1 cellular context compared by ENCODE assay signal in the genomic region with DNA sequence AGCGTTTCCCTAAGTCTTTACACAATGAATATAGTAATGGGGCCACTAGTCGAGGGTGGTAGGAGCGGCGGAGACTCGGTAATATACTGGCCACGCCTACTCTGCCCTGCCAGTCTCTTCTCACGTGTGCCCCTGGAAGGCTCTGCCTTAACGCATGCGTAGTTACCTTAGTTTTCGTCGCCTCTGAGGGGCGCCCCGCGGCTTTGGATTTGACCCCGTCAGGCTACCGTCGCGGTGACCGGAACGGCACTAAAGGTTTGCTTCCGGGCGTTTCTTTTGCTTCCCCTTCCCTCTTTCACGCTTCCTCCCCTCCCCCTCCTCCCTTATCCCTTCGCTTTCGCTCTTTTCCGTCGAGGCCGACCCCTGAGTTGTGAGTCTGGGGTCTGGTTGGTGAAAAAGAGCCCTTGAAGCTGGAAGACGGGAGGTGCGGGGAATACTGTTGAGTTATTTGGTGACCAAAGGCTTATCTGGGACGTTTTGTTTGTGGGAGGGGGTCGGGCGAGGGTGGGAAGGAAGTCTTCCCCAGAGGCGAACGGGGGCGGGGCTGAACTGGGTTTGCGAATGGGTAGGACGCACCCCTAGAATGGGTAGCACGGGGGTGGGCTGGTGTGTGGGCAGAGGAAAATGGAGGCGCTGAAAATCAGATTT.
TF ChIP-seq lines count a peak whose summit lies in the region.

A gene (plus strand): TSS at position 270 of the 648 bp plus-strand sequence. CDS start 1,352 bp downstream, outside the sequence.

TF ChIP-seq in HEK293, 187 proteins besides CTCF, POLR2A, EP300 and RAD21 (continued from another document and continues in another):
- TF ChIP-seq, protein P1, sequence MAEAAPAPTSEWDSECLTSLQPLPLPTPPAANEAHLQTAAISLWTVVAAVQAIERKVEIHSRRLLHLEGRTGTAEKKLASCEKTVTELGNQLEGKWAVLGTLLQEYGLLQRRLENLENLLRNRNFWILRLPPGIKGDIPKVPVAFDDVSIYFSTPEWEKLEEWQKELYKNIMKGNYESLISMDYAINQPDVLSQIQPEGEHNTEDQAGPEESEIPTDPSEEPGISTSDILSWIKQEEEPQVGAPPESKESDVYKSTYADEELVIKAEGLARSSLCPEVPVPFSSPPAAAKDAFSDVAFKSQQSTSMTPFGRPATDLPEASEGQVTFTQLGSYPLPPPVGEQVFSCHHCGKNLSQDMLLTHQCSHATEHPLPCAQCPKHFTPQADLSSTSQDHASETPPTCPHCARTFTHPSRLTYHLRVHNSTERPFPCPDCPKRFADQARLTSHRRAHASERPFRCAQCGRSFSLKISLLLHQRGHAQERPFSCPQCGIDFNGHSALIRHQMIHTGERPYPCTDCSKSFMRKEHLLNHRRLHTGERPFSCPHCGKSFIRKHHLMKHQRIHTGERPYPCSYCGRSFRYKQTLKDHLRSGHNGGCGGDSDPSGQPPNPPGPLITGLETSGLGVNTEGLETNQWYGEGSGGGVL (tag by site-specific recombination; IDR thresholded peaks at IDR 0.05) = peak; percentile 78
- peak; percentile 22; the same call in 1 of the 2 replicates for TF ChIP-seq ZNF2 (tag by site-specific recombination; IDR thresholded peaks at IDR 0.05)
- TF ChIP-seq ZNF175 (tag by site-specific recombination; IDR thresholded peaks at IDR 0.05) = no peak
- TF ChIP-seq ZEB2 (tag by site-specific recombination; IDR thresholded peaks at IDR 0.05) = peak; percentile 89
- TF ChIP-seq BCL11A (tag by site-specific recombination; IDR thresholded peaks at IDR 0.05; ENCODE audit: low read depth) = peak; percentile 87
- no peak for TF ChIP-seq ZNF133 (tag by site-specific recombination; IDR thresholded peaks at IDR 0.05)
- TF ChIP-seq ZNF155 (tag by site-specific recombination; IDR thresholded peaks at IDR 0.05) = no peak
- TF ChIP-seq, protein P2, sequence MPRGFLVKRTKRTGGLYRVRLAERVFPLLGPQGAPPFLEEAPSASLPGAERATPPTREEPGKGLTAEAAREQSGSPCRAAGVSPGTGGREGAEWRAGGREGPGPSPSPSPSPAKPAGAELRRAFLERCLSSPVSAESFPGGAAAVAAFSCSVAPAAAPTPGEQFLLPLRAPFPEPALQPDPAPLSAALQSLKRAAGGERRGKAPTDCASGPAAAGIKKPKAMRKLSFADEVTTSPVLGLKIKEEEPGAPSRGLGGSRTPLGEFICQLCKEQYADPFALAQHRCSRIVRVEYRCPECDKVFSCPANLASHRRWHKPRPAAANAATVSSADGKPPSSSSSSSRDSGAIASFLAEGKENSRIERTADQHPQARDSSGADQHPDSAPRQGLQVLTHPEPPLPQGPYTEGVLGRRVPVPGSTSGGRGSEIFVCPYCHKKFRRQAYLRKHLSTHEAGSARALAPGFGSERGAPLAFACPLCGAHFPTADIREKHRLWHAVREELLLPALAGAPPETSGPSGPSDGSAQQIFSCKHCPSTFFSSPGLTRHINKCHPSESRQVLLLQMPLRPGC (tag by site-specific recombination; IDR thresholded peaks at IDR 0.05) = peak; percentile 52; the same call in 1 of the 2 replicates
- no peak for TF ChIP-seq ZNF239 (tag by site-specific recombination; IDR thresholded peaks at IDR 0.05)
- no peak for TF ChIP-seq ZNF214 (tag by site-specific recombination; IDR thresholded peaks at IDR 0.05; ENCODE audit: borderline replicate concordance)
- TF ChIP-seq, protein P3, sequence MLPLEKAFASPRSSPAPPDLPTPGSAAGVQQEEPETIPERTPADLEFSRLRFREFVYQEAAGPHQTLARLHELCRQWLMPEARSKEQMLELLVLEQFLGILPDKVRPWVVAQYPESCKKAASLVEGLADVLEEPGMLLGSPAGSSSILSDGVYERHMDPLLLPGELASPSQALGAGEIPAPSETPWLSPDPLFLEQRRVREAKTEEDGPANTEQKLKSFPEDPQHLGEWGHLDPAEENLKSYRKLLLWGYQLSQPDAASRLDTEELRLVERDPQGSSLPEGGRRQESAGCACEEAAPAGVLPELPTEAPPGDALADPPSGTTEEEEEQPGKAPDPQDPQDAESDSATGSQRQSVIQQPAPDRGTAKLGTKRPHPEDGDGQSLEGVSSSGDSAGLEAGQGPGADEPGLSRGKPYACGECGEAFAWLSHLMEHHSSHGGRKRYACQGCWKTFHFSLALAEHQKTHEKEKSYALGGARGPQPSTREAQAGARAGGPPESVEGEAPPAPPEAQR (tag by site-specific recombination; IDR thresholded peaks at IDR 0.05) = no peak
- no peak for TF ChIP-seq ZNF830 (tag by site-specific recombination; IDR thresholded peaks at IDR 0.05; ENCODE audit: low read depth)
- peak; percentile 80 for TF ChIP-seq ZNF629 (tag by site-specific recombination; IDR thresholded peaks at IDR 0.05)
- no peak for TF ChIP-seq HOXD13 (CRISPR knock-in tag; IDR thresholded peaks at IDR 0.05; ENCODE audit: borderline replicate concordance)
- peak; percentile 84 for TF ChIP-seq KLF8 (tag by site-specific recombination; IDR thresholded peaks at IDR 0.05)
- TF ChIP-seq ZNF48 (tag by site-specific recombination; IDR thresholded peaks at IDR 0.05) = no peak
- TF ChIP-seq ZNF658 (tag by site-specific recombination; IDR thresholded peaks at IDR 0.05) = no peak
- TF ChIP-seq, protein P4, sequence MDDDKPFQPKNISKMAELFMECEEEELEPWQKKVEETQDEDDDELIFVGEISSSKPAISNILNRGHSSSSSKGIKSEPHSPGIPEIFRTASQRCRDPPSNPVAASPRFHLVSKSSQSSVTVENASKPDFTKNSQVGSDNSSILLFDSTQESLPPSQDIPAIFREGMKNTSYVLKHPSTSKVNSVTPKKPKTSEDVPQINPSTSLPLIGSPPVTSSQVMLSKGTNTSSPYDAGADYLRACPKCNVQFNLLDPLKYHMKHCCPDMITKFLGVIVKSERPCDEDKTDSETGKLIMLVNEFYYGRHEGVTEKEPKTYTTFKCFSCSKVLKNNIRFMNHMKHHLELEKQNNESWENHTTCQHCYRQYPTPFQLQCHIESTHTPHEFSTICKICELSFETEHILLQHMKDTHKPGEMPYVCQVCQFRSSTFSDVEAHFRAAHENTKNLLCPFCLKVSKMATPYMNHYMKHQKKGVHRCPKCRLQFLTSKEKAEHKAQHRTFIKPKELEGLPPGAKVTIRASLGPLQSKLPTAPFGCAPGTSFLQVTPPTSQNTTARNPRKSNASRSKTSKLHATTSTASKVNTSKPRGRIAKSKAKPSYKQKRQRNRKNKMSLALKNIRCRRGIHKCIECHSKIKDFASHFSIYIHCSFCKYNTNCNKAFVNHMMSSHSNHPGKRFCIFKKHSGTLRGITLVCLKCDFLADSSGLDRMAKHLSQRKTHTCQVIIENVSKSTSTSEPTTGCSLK (tag by site-specific recombination; IDR thresholded peaks at IDR 0.05) = no peak
- no peak; the same call in 1 of the 2 replicates for TF ChIP-seq ZNF76 (tag by site-specific recombination; IDR thresholded peaks at IDR 0.05; ENCODE audit: borderline replicate concordance, low read depth)
- TF ChIP-seq ZNF112 (tag by site-specific recombination; IDR thresholded peaks at IDR 0.05) = no peak
- TF ChIP-seq ZNF121 (tag by site-specific recombination; IDR thresholded peaks at IDR 0.05) = no peak
- TF ChIP-seq YY2 (tag by site-specific recombination; IDR thresholded peaks at IDR 0.05) = no peak
- TF ChIP-seq ZNF707 (tag by site-specific recombination; IDR thresholded peaks at IDR 0.05) = no peak
- TF ChIP-seq, protein P5, sequence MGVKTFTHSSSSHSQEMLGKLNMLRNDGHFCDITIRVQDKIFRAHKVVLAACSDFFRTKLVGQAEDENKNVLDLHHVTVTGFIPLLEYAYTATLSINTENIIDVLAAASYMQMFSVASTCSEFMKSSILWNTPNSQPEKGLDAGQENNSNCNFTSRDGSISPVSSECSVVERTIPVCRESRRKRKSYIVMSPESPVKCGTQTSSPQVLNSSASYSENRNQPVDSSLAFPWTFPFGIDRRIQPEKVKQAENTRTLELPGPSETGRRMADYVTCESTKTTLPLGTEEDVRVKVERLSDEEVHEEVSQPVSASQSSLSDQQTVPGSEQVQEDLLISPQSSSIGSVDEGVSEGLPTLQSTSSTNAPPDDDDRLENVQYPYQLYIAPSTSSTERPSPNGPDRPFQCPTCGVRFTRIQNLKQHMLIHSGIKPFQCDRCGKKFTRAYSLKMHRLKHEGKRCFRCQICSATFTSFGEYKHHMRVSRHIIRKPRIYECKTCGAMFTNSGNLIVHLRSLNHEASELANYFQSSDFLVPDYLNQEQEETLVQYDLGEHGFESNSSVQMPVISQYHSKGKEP (tag by site-specific recombination; IDR thresholded peaks at IDR 0.05) = no peak
- TF ChIP-seq ZNF521 (tag by site-specific recombination; IDR thresholded peaks at IDR 0.05) = no peak
- TF ChIP-seq, protein P6, sequence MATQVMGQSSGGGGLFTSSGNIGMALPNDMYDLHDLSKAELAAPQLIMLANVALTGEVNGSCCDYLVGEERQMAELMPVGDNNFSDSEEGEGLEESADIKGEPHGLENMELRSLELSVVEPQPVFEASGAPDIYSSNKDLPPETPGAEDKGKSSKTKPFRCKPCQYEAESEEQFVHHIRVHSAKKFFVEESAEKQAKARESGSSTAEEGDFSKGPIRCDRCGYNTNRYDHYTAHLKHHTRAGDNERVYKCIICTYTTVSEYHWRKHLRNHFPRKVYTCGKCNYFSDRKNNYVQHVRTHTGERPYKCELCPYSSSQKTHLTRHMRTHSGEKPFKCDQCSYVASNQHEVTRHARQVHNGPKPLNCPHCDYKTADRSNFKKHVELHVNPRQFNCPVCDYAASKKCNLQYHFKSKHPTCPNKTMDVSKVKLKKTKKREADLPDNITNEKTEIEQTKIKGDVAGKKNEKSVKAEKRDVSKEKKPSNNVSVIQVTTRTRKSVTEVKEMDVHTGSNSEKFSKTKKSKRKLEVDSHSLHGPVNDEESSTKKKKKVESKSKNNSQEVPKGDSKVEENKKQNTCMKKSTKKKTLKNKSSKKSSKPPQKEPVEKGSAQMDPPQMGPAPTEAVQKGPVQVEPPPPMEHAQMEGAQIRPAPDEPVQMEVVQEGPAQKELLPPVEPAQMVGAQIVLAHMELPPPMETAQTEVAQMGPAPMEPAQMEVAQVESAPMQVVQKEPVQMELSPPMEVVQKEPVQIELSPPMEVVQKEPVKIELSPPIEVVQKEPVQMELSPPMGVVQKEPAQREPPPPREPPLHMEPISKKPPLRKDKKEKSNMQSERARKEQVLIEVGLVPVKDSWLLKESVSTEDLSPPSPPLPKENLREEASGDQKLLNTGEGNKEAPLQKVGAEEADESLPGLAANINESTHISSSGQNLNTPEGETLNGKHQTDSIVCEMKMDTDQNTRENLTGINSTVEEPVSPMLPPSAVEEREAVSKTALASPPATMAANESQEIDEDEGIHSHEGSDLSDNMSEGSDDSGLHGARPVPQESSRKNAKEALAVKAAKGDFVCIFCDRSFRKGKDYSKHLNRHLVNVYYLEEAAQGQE (tag by site-specific recombination; IDR thresholded peaks at IDR 0.05) = no peak
- no peak for TF ChIP-seq ZFP41 (tag by site-specific recombination; IDR thresholded peaks at IDR 0.05; ENCODE audit: borderline replicate concordance)
- no peak for TF ChIP-seq ZNF169 (tag by site-specific recombination; IDR thresholded peaks at IDR 0.05)
- TF ChIP-seq, protein P7, sequence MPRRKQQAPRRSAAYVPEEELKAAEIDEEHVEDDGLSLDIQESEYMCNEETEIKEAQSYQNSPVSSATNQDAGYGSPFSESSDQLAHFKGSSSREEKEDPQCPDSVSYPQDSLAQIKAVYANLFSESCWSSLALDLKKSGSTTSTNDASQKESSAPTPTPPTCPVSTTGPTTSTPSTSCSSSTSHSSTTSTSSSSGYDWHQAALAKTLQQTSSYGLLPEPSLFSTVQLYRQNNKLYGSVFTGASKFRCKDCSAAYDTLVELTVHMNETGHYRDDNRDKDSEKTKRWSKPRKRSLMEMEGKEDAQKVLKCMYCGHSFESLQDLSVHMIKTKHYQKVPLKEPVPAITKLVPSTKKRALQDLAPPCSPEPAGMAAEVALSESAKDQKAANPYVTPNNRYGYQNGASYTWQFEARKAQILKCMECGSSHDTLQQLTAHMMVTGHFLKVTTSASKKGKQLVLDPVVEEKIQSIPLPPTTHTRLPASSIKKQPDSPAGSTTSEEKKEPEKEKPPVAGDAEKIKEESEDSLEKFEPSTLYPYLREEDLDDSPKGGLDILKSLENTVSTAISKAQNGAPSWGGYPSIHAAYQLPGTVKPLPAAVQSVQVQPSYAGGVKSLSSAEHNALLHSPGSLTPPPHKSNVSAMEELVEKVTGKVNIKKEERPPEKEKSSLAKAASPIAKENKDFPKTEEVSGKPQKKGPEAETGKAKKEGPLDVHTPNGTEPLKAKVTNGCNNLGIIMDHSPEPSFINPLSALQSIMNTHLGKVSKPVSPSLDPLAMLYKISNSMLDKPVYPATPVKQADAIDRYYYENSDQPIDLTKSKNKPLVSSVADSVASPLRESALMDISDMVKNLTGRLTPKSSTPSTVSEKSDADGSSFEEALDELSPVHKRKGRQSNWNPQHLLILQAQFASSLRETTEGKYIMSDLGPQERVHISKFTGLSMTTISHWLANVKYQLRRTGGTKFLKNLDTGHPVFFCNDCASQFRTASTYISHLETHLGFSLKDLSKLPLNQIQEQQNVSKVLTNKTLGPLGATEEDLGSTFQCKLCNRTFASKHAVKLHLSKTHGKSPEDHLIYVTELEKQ (tag by site-specific recombination; IDR thresholded peaks at IDR 0.05; ENCODE audit: borderline replicate concordance) = peak; percentile 33; the same call in 1 of the 2 replicates
- no peak for TF ChIP-seq ZNF785 (tag by site-specific recombination; IDR thresholded peaks at IDR 0.05)
- TF ChIP-seq ZNF341 (tag by site-specific recombination; IDR thresholded peaks at IDR 0.05; ENCODE audit: low read depth) = peak; percentile 88
- no peak for TF ChIP-seq ZNF529 (tag by site-specific recombination; IDR thresholded peaks at IDR 0.05; ENCODE audit: insufficient replicate concordance)
- peak; percentile 94 for TF ChIP-seq ZNF501 (tag by site-specific recombination; IDR thresholded peaks at IDR 0.05)
- peak; percentile 61; the same call in 1 of the 2 replicates for TF ChIP-seq ZNF843 (tag by site-specific recombination; IDR thresholded peaks at IDR 0.05)
- TF ChIP-seq SP7 (tag by site-specific recombination; IDR thresholded peaks at IDR 0.05) = peak; percentile 71
- TF ChIP-seq SETDB1 (IDR thresholded peaks at IDR 0.05; ENCODE audit: insufficient read length, low read length) = no peak
- TF ChIP-seq ZNF510 (tag by site-specific recombination; IDR thresholded peaks at IDR 0.05; ENCODE audit: insufficient replicate concordance) = no peak
